ENCODE assay signal across 8 cellular contexts in the genomic region with DNA sequence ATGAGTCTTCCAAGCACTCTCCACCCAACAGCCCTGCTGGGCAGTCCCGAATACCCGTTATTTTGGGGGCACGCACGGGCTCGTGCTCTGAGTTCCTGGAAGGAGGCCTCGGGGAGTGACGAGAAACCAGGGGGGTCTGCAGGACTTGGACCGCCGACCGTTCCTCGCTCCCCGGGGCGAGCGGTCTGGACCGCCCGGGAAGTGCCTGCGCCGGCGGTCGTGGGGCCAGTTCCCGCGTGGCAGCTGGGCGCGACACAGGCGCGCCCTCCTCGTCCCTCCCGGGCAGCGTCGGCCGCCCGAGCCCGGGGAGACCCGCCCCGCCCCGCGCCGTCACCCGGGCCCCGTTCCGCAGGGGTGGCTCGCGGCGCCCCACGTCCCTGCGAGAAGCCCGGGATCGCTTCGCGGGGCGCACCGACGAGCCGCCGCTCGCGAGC. TPM values are rescaled to one million over a fixed set of nuclear protein-coding genes. Genes with fewer than 3 reads are reported as not detected.
A peak's percentile ranks its signal among the peaks of the same experiment; 100 is the strongest.
DNase-seq lines count a peak whose midpoint lies in the region; ATAC-seq and TF ChIP-seq lines count a peak whose summit lies in the region.

No MANE protein-coding gene starts in this region.

- H3K9me3 Mint-ChIP-seq in activated T-cell treated with anti-CD3 and anti-CD28 coated beads, Interleukin-2, amount 50 U/mL, for 24 hours = no peaks in the 10 kb centered on the region

- peak overlapping the region; percentile 69 for H3K4me3 Mint-ChIP-seq in activated T-cell treated with anti-CD3 and anti-CD28 coated beads, Interleukin-2, amount 50 U/mL, for 24 hours

- peaks cover 85% of the 10 kb centered on the region for H3K27me3 Mint-ChIP-seq in activated T-cell treated with anti-CD3 and anti-CD28 coated beads, Interleukin-2, amount 50 U/mL, for 24 hours

- H3K36me3 ChIP-seq in NT2/D1 (ENCODE audit: insufficient read depth, insufficient read length, low read length) = peaks cover 12% of the 10 kb centered on the region

- H3K4me1 ChIP-seq in NT2/D1 (ENCODE audit: insufficient read depth, insufficient read length) = peaks cover 4% of the 10 kb centered on the region

- intact Hi-C loops in lower leg skin (cut with DNase I; ENCODE audit: low total_unique reads) = no loop called here

- H3K9ac ChIP-seq in NT2/D1 (ENCODE audit: insufficient read length, low read depth) = peak overlapping the region; percentile 81

- WGBS in lower leg skin, 2 donors = 0 to 2% methylated on average over 9 to 29 of the region's 57 CpGs

- H3K27ac ChIP-seq in coronary artery = peak overlapping the region; percentile 92 to 96
- peak overlapping the region; percentile 60 for H3K27ac ChIP-seq in temporal lobe (ENCODE audit: low read depth, low read length)

- H3K36me3 Mint-ChIP-seq in activated T-cell treated with anti-CD3 and anti-CD28 coated beads, Interleukin-2, amount 50 U/mL, for 24 hours (ENCODE audit: low read depth) = no peaks in the 10 kb centered on the region

- H3K9me3 ChIP-seq in NT2/D1 (ENCODE audit: insufficient read depth, low read length) = no peaks in the 10 kb centered on the region

- peak overlapping the region; percentile 72 for H3K4me3 ChIP-seq in NT2/D1 (ENCODE audit: insufficient read length, low read depth)
- H3K4me3 ChIP-seq in coronary artery = peak overlapping the region; percentile 84
- peak overlapping the region; percentile 69 for H3K4me3 ChIP-seq in lower leg skin (ENCODE audit: low read depth, poor library complexity, severe bottlenecking)

- TF ChIP-seq CTCF in coronary artery (IDR thresholded peaks at IDR 0.05) = no peak
- no peak for TF ChIP-seq CTCF in lower leg skin (IDR thresholded peaks at IDR 0.05)

- no peak for DNase-seq in activated T-cell treated with anti-CD3 and anti-CD28 coated beads, Interleukin-2, amount 50 U/mL, for 24 hours
- no peak for DNase-seq in activated T-cell treated with anti-CD3 and anti-CD28 coated beads for 4 hours
- DNase-seq in NT2/D1 (ENCODE audit: low read depth, low spot score) = no peak
- peak; percentile 76 for DNase-seq in coronary artery (ENCODE audit: low spot score)
- DNase-seq in lower leg skin (ENCODE audit: low spot score in 2 of 2) = peak in 1 of 2 donors; percentile 89
- DNase-seq in superior temporal gyrus (ENCODE audit: extremely low spot score) = no peak

- ATAC-seq in HG02852 (IDR thresholded peaks at IDR 0.05; ENCODE audit: unreplicated experiment) = peak; percentile 46

- H3K4me1 Mint-ChIP-seq in activated T-cell treated with anti-CD3 and anti-CD28 coated beads, Interleukin-2, amount 50 U/mL, for 24 hours (ENCODE audit: low read depth) = peaks cover 20% of the 10 kb centered on the region

- peaks cover 23% of the 10 kb centered on the region for H3K27me3 ChIP-seq in NT2/D1 (ENCODE audit: insufficient read depth, insufficient read length)

- TF ChIP-seq POLR2A in lower leg skin (IDR thresholded peaks at IDR 0.05) = no peak

- peak overlapping the region; percentile 63 for H3K27ac Mint-ChIP-seq in activated T-cell treated with anti-CD3 and anti-CD28 coated beads, Interleukin-2, amount 50 U/mL, for 24 hours

RNA-seq across cellular contexts. Expression of gene GNB4, which starts 0.4 kb away (rescaled TPM):
- total RNA-seq in lower leg skin = 10 to 100 TPM; 63.9 to 91.8 (median 85.8) TPM
- total RNA-seq in temporal lobe = 106 TPM
